ENCODE assay signal across 8 cellular contexts in the genomic region with DNA sequence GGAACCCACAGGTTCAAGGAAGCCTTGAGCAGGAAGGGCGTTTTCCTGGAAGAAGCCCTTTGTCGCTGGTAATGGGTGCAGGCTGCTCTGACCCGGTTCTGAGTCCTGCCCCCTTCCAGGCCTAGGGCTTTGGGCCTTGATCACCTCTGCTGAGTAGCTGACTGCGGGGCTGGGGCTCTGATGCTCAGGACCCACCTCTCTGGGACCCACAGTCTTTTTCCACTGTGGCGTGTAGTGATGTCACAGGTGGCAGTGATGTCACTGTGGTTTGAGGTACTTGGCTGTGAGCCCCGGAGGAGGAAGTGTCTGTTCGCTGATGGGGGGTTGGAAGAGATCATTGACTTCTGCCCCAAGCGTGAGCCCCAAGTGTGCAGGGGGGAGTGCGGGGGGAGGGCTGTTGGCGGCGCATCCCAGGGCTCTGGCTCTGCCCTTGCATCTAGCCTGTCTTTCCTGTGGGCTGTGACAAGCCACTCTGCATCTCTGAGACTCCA. TPM values are rescaled to one million over a fixed set of nuclear protein-coding genes. Genes with fewer than 3 reads are reported as not detected.
A peak's percentile ranks its signal among the peaks of the same experiment; 100 is the strongest.
DNase-seq lines count a peak whose midpoint lies in the region; ATAC-seq, FAIRE-seq and TF ChIP-seq lines count a peak whose summit lies in the region.

No MANE protein-coding gene starts in this region.

- CTCF ChIA-PET in activated CD4-positive, alpha-beta memory T cell treated with anti-CD3 and anti-CD28 coated beads, Interleukin-2, amount 10 ng/mL, durations not matched to agents 7 days and 5 days (lab: Charles Lee) = interaction anchor here (1.3 to 7.7 kb wide), 3 partner anchors 11 to 48 kb away, joined by 3 to 85 read pairs (median 7); no protein-coding TSS in a partner anchor
- CTCF ChIA-PET in RWPE1 (lab: Yijun Ruan, JAX) = interaction anchor here (1.1 kb wide), 1 partner anchor 48 kb away, joined by 3 read pairs; no protein-coding TSS in a partner anchor

- peak overlapping the region; percentile 100 for H3K4me3 Mint-ChIP-seq in activated CD4-positive, alpha-beta memory T cell treated with anti-CD3 and anti-CD28 coated beads, Interleukin-2, amount 10 ng/mL, durations not matched to agents 7 days and 5 days

- peaks cover 87% of the 10 kb centered on the region for H3K36me3 Mint-ChIP-seq in activated CD4-positive, alpha-beta memory T cell treated with anti-CD3 and anti-CD28 coated beads, Interleukin-2, amount 10 ng/mL, durations not matched to agents 7 days and 5 days (ENCODE audit: low read depth)

- H3K4me1 Mint-ChIP-seq in activated CD4-positive, alpha-beta memory T cell treated with anti-CD3 and anti-CD28 coated beads, Interleukin-2, amount 10 ng/mL, durations not matched to agents 7 days and 5 days = peaks cover 96% of the 10 kb centered on the region

- H3K9me3 Mint-ChIP-seq in activated CD4-positive, alpha-beta memory T cell treated with anti-CD3 and anti-CD28 coated beads, Interleukin-2, amount 10 ng/mL, durations not matched to agents 7 days and 5 days = no peaks in the 10 kb centered on the region

- DNase-seq in GM19239 (ENCODE audit: insufficient read length, low spot score) = no peak
- peak; percentile 96 for DNase-seq in activated CD4-positive, alpha-beta memory T cell treated with anti-CD3 and anti-CD28 coated beads, Interleukin-2, amount 10 ng/mL, durations not matched to agents 7 days and 5 days
- peak; percentile 63 to 83 (median 69) for DNase-seq in stimulated activated CD4-positive, alpha-beta T cell treated with anti-CD3 and anti-CD28 coated beads, Interleukin-1b, Interleukin-23, amount 100 ng/mL, for 24 hours (ENCODE audit: low read depth in 4 of 4, low spot score in 1 of 4)
- DNase-seq in NCI-H510A treated with DMSO at 0.1 percent for 48 hours (lab: John Stamatoyannopoulos, UW) = no peak
- no peak for DNase-seq in RWPE1 (ENCODE audit: low spot score)
- no peak for DNase-seq in NCI-H226
- no peak for DNase-seq in HuH-7.5 (ENCODE audit: low spot score)

- peak; percentile 31 for ATAC-seq in esophagus mucosa

- POLR2A ChIA-PET in activated CD4-positive, alpha-beta memory T cell treated with anti-CD3 and anti-CD28 coated beads, Interleukin-2, amount 10 ng/mL, durations not matched to agents 7 days and 5 days (lab: Charles Lee) = interaction anchor here (0.5 to 27.5 kb wide), 7 partner anchors 9 to 264 kb away, joined by 3 to 918 read pairs (median 8); a partner anchor contains a TSS
- POLR2A ChIA-PET in RWPE1 (lab: Yijun Ruan, JAX; ENCODE audit: low non-redundant PET) = no interaction called here

- peak; percentile 52 for FAIRE-seq in GM19239 (lab: Jason Lieb, UNC)

- no peaks in the 10 kb centered on the region for H3K27me3 Mint-ChIP-seq in activated CD4-positive, alpha-beta memory T cell treated with anti-CD3 and anti-CD28 coated beads, Interleukin-2, amount 10 ng/mL, durations not matched to agents 7 days and 5 days

- TF ChIP-seq CTCF in RWPE1 (conservative IDR thresholded peaks at IDR 0.05; ENCODE audit: low read depth) = no peak

- peak overlapping the region; percentile 100 for H3K27ac Mint-ChIP-seq in activated CD4-positive, alpha-beta memory T cell treated with anti-CD3 and anti-CD28 coated beads, Interleukin-2, amount 10 ng/mL, durations not matched to agents 7 days and 5 days

- no peak overlapping the region for H3K27ac ChIP-seq in RWPE1

RNA-seq across cellular contexts. Expression of a gene that starts 6.9 kb away (rescaled TPM):
- total RNA-seq in activated CD4-positive, alpha-beta memory T cell treated with anti-CD3 and anti-CD28 coated beads, Interleukin-2, amount 10 ng/mL, durations not matched to agents 7 days and 5 days = 100 to 1,000 TPM; 434 to 447 TPM
- total RNA-seq in esophagus mucosa = 4.1 TPM

RNA-seq across cellular contexts. Expression of a gene that starts 56.2 kb away (rescaled TPM):
- total RNA-seq in activated CD4-positive, alpha-beta memory T cell treated with anti-CD3 and anti-CD28 coated beads, Interleukin-2, amount 10 ng/mL, durations not matched to agents 7 days and 5 days = 10 to 100 TPM; 28.1 to 31.4 TPM
- total RNA-seq in esophagus mucosa = 69.4 TPM

Comparison
In these comparisons a context has a peak if more than half of its experiments do, and no peak if none do; other contexts are left out.
1. DNase-seq: peak in activated CD4-positive, alpha-beta memory T cell treated with anti-CD3 and anti-CD28 coated beads, Interleukin-2, amount 10 ng/mL, durations not matched to agents 7 days and 5 days (single experiment) and stimulated activated CD4-positive, alpha-beta T cell treated with anti-CD3 and anti-CD28 coated beads, Interleukin-1b, Interleukin-23, amount 100 ng/mL, for 24 hours (4 of 4); none in GM19239 (single experiment), NCI-H510A treated with DMSO at 0.1 percent for 48 hours (single experiment), RWPE1 (single experiment), NCI-H226 (single experiment) and HuH-7.5 (single experiment).
2. RNA of a gene that starts 6.9 kb away (total RNA-seq): 434 to 447 TPM in activated CD4-positive, alpha-beta memory T cell treated with anti-CD3 and anti-CD28 coated beads, Interleukin-2, amount 10 ng/mL, durations not matched to agents 7 days and 5 days; 4.1 TPM in esophagus mucosa (single experiment); every median in the first group is over 10 times any median in the second.